15 cellular contexts compared by ENCODE assay signal in the genomic region with DNA sequence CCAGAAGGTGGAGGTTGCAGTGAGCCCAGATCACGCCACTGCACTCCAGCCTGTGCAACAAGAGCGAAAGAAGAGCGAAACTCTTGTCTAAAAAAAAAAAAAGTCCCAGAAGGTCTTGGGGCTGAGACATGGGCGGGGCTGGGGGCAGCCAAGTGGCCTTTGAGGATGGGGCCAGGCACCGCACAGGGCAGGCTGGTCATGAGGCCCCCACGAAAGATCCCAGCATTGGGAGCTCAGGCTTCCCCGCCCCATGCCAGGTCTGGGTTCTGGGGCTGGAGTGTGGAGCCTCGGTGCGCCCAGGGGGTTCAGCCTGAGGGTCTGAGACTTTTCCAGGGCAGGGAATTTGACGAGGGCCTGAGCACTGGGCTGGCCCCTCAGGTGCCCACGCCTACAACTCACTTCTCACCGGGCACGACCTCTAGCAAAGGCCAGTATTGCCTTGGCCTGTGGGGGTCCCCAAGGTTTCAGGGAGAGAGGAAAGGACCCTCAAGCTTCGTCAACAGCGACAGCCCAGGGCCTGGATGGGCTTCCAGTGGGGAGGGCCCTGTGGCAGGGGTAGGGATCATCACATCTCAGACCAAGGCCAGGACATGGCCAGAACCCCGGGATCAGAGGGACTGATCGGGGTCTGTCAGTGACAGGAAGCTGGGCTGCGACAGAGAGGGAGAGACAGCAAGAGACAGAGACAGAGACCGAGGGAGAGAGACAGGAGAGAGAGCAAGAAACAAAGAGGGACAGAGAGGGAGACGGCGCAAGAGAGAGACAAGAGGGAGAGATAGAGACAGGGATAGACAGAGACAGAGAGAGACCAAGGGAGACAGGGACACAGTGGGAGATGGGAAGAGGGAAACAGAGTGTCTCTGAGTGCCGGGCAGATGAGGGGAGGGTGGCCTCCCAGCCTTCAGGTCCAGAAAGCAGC. TPM values are rescaled to one million over a fixed set of nuclear protein-coding genes. Genes with fewer than 3 reads are reported as not detected.
"Had no signal": no experiment of that assay in that cellular context is flagged by ENCODE, and none has a peak within 500 bp of the region (broad histone marks: within the 10 kb centered on the region; RNA-seq: fewer than 3 reads in every experiment).

No MANE protein-coding gene starts in this region.

- H3K27me3 ChIP-seq: brain microvascular endothelial cell, esophagus muscularis mucosa, pancreas had no signal

- H3K4me3 Mint-ChIP-seq: activated CD8-positive, alpha-beta T cell treated with anti-CD3 and anti-CD28 coated beads for 36 hours; activated naive CD4-positive, alpha-beta T cell treated with anti-CD3 and anti-CD28 coated beads, Interleukin-2, amount 10 ng/mL, durations not matched to agents 7 days and 5 days; activated T-helper 17 cell treated with anti-CD3 and anti-CD28 coated beads, Interleukin-2, amount 50 U/mL, for 72 hours; natural killer cell treated with Interleukin-12 subunit alpha and Interleukin-12 subunit beta and Interleukin-15 and Interleukin-18, amount 100 ng/mL, for 72 hours had no signal

- H3K27ac ChIP-seq: brain microvascular endothelial cell, esophagus muscularis mucosa, pancreas had no signal

- DNase-seq: activated CD4-positive, alpha-beta T cell treated with anti-CD3 and anti-CD28 coated beads for 1 hour; activated CD8-positive, alpha-beta T cell treated with anti-CD3 and anti-CD28 coated beads for 36 hours; activated naive CD4-positive, alpha-beta T cell treated with anti-CD3 and anti-CD28 coated beads, Interleukin-2, amount 10 ng/mL, durations not matched to agents 7 days and 5 days; amygdala; brain microvascular endothelial cell; glutamatergic neuron; stimulated activated CD4-positive, alpha-beta T cell treated with anti-CD3 and anti-CD28 coated beads, Interleukin-15, amount 100 ng/mL, for 24 hours; stimulated activated CD4-positive, alpha-beta T cell treated with anti-CD3 and anti-CD28 coated beads, Interleukin-4, amount 100 ng/mL, for 24 hours had no signal

- H3K36me3 Mint-ChIP-seq: natural killer cell treated with Interleukin-12 subunit alpha and Interleukin-12 subunit beta and Interleukin-15 and Interleukin-18, amount 100 ng/mL, for 72 hours had no signal

- H3K9me3 Mint-ChIP-seq: activated CD8-positive, alpha-beta T cell treated with anti-CD3 and anti-CD28 coated beads for 36 hours; activated naive CD4-positive, alpha-beta T cell treated with anti-CD3 and anti-CD28 coated beads, Interleukin-2, amount 10 ng/mL, durations not matched to agents 7 days and 5 days; activated T-helper 17 cell treated with anti-CD3 and anti-CD28 coated beads, Interleukin-2, amount 50 U/mL, for 72 hours; natural killer cell treated with Interleukin-12 subunit alpha and Interleukin-12 subunit beta and Interleukin-15 and Interleukin-18, amount 100 ng/mL, for 72 hours had no signal

- FAIRE-seq: endometrium, pancreas had no signal

- H3K4me3 ChIP-seq: esophagus muscularis mucosa, pancreas had no signal

- H3K27me3 Mint-ChIP-seq: activated CD8-positive, alpha-beta T cell treated with anti-CD3 and anti-CD28 coated beads for 36 hours; activated T-helper 17 cell treated with anti-CD3 and anti-CD28 coated beads, Interleukin-2, amount 50 U/mL, for 72 hours had no signal

- H3K27ac Mint-ChIP-seq: activated CD8-positive, alpha-beta T cell treated with anti-CD3 and anti-CD28 coated beads for 36 hours; activated naive CD4-positive, alpha-beta T cell treated with anti-CD3 and anti-CD28 coated beads, Interleukin-2, amount 10 ng/mL, durations not matched to agents 7 days and 5 days; activated T-helper 17 cell treated with anti-CD3 and anti-CD28 coated beads, Interleukin-2, amount 50 U/mL, for 72 hours; natural killer cell treated with Interleukin-12 subunit alpha and Interleukin-12 subunit beta and Interleukin-15 and Interleukin-18, amount 100 ng/mL, for 72 hours had no signal

- ATAC-seq: activated CD8-positive, alpha-beta T cell treated with anti-CD3 and anti-CD28 coated beads for 36 hours; activated T-helper 17 cell treated with anti-CD3 and anti-CD28 coated beads, Interleukin-2, amount 50 U/mL, for 72 hours had no signal

- H3K9me3 ChIP-seq: esophagus muscularis mucosa, pancreas had no signal

- H3K4me1 ChIP-seq: pancreas had no signal

- H3K4me1 Mint-ChIP-seq: activated naive CD4-positive, alpha-beta T cell treated with anti-CD3 and anti-CD28 coated beads, Interleukin-2, amount 10 ng/mL, durations not matched to agents 7 days and 5 days; activated T-helper 17 cell treated with anti-CD3 and anti-CD28 coated beads, Interleukin-2, amount 50 U/mL, for 72 hours had no signal

RNA-seq across cellular contexts. Expression of a gene that starts 51.7 kb away (rescaled TPM):
- total RNA-seq: activated CD8-positive, alpha-beta T cell treated with anti-CD3 and anti-CD28 coated beads for 36 hours; activated T-helper 17 cell treated with anti-CD3 and anti-CD28 coated beads, Interleukin-2, amount 50 U/mL, for 72 hours; lung microvascular endothelial cell; natural killer cell treated with Interleukin-12 subunit alpha and Interleukin-12 subunit beta and Interleukin-15 and Interleukin-18, amount 100 ng/mL, for 72 hours; pancreas; skeletal muscle tissue had no signal
